ENCODE assay signal across 1 cellular context in genomic region chr16:23466162-23466885, GRCh38.
TF ChIP-seq lines count a peak whose summit lies in the region.

No MANE protein-coding gene starts in this region.

TF ChIP-seq in HepG2, 621 proteins besides CTCF, POLR2A, EP300 and RAD21 (continued from another document):
- TF ChIP-seq HINFP (CRISPR knock-in tag; IDR thresholded peaks at IDR 0.05; ENCODE audit: low read depth) = no peak
- no peak for TF ChIP-seq AKAP8 (CRISPR knock-in tag; IDR thresholded peaks at IDR 0.05)
- TF ChIP-seq FOXM1 (CRISPR knock-in tag; IDR thresholded peaks at IDR 0.05) = no peak
- TF ChIP-seq ZNF652 (CRISPR knock-in tag; IDR thresholded peaks at IDR 0.05; ENCODE audit: borderline replicate concordance, low read depth) = no peak
- TF ChIP-seq ZNF577 (CRISPR knock-in tag; IDR thresholded peaks at IDR 0.05; ENCODE audit: borderline replicate concordance, low read depth) = no peak
- no peak for TF ChIP-seq MYPOP (CRISPR knock-in tag; IDR thresholded peaks at IDR 0.05)
- peak; percentile 83 for TF ChIP-seq ZKSCAN1 (IDR thresholded peaks at IDR 0.05; ENCODE audit: low read length)
- no peak for TF ChIP-seq ZNF557 (CRISPR knock-in tag; IDR thresholded peaks at IDR 0.05)
- no peak for TF ChIP-seq GLMP (CRISPR knock-in tag; IDR thresholded peaks at IDR 0.05; ENCODE audit: borderline replicate concordance)
- TF ChIP-seq SNRNP70 (IDR thresholded peaks at IDR 0.05; ENCODE audit: low read depth, low read length) = no peak
- no peak for TF ChIP-seq FOXO4 (CRISPR knock-in tag; conservative IDR thresholded peaks at IDR 0.05)
- TF ChIP-seq ETS1 (CRISPR knock-in tag; IDR thresholded peaks at IDR 0.05) = no peak
- no peak for TF ChIP-seq ZNF580 (CRISPR knock-in tag; IDR thresholded peaks at IDR 0.05; ENCODE audit: borderline replicate concordance, low read depth)
- TF ChIP-seq CREBL2 (CRISPR knock-in tag; IDR thresholded peaks at IDR 0.05; ENCODE audit: borderline replicate concordance) = no peak
